8 cellular contexts compared by ENCODE assay signal in the genomic region with DNA sequence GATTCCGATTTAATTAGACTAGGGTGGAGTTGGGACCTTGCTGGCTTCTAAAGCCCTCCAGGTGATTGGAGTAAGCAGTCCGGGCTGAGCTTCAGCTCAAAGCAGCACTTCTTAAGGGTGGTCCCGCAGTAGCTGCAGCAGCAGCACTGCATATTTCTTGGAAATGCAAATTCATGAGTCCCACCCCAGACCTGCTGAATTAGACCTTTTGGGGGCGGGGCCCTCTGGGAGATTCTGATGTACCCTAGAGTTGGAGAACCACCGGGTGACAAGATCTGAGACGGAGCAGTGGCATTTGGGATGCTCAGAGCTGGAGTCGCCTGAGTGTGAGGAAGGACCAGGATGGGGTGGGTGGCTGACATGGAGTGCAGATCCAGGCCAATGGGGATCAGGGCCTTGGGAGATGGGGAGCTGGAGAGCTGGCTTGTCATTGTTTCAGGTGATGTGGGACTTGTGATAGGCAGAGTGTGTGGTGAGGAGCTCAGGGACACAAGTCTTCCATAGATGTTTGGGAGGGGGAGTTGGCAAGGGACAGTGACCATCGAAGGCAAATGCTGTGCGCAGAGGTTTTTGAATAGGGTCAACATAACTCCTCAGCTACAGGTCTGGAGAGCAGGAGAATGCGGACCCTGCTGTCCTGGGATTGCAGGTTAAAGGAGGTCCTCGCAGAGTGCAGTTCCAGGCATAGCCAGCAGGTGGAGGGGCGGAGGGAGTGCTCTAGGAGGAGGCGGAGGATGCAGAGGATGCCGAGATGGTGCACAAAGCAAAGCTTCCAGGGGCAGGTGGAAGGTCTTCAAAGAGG.
DNase-seq lines count a peak whose midpoint lies in the region; ATAC-seq, FAIRE-seq and TF ChIP-seq lines count a peak whose summit lies in the region.

No MANE protein-coding gene starts in this region.

- no peak overlapping the region for H3K27ac ChIP-seq in kidney (ENCODE audit: low read depth in 2 of 2, low read length in 2 of 2)

- no peak overlapping the region for H3K4me3 ChIP-seq in kidney (ENCODE audit: low read length in 2 of 2)

- H3K36me3 ChIP-seq in kidney (ENCODE audit: control insufficient read depth in 1 of 2, insufficient read depth in 2 of 2, low read length in 2 of 2), result no peaks in the 10 kb centered on the region

- H3K36me3 Mint-ChIP-seq in MCF 10A (ENCODE audit: insufficient read depth, unreplicated experiment), result no peaks in the 10 kb centered on the region

- H3K9ac ChIP-seq in kidney (ENCODE audit: low read length in 2 of 2), result no peak overlapping the region

- ATAC-seq in GM21381 (IDR thresholded peaks at IDR 0.05; ENCODE audit: unreplicated experiment), result peak; percentile 77

- DNase-seq in DMS 273 treated with DMSO at 0.1 percent for 48 hours (lab: John Stamatoyannopoulos, UW) (peak; percentile 10), Kasumi-1 (lab: John Stamatoyannopoulos, UW) (peak; percentile 45 to 61), T-helper 9 cell (peak; percentile 43), MCF 10A (ENCODE audit: unreplicated experiment) (peak; percentile 64), kidney (peak; percentile 77), cerebellar nuclear complex (lab: John Stamatoyannopoulos, UW) (no peak)
- peak; percentile 10 to 65 (median 22) for DNase-seq in stimulated activated CD4-positive, alpha-beta T cell treated with anti-CD3 and anti-CD28 coated beads, TNF-alpha, amount 100 ng/mL, for 24 hours (ENCODE audit: low read depth in 3 of 3)

- no peak for FAIRE-seq in kidney (lab: Jason Lieb, UNC)

- POLR2A ChIA-PET in MCF 10A (lab: Yijun Ruan, JAX), result interaction anchor here (0.7 kb wide), 1 partner anchor 137 kb away, joined by 3 read pairs; no protein-coding TSS in a partner anchor

- peaks cover 5% of the 10 kb centered on the region for H3K4me1 Mint-ChIP-seq in MCF 10A (ENCODE audit: insufficient read depth, unreplicated experiment)

- CTCF ChIA-PET in MCF 10A (lab: Yijun Ruan, JAX), result interaction anchor here (0.6 to 4.2 kb wide), 31 partner anchors 8 to 1335 kb away, joined by 3 to 24 read pairs (median 4); no protein-coding TSS in a partner anchor

- TF ChIP-seq CTCF in MCF 10A (IDR thresholded peaks at IDR 0.05; ENCODE audit: unreplicated experiment) (peak; percentile 76), kidney (IDR thresholded peaks at IDR 0.05; ENCODE audit: borderline replicate concordance, extremely low read depth, insufficient read depth) (peak; percentile 81)

- intact Hi-C loops in MCF 10A (cut with micrococcal nuclease), result loop anchor here (5.0 kb wide), 1 partner anchor 509 kb away; no protein-coding TSS in a partner anchor
- intact Hi-C loops in kidney (cut with DNase I), result no loop called here

- no peak overlapping the region for H3K27ac Mint-ChIP-seq in MCF 10A (ENCODE audit: low read depth, unreplicated experiment)

- no peaks in the 10 kb centered on the region for H3K4me1 ChIP-seq in kidney (ENCODE audit: control insufficient read depth in 1 of 2, insufficient read depth in 1 of 2, low read depth in 1 of 2, low read length in 2 of 2)

- BruUV-seq in MCF 10A (replicated peaks; lab: Mats Ljungman, UMichigan), result no TSS peak

- H3K4me3 Mint-ChIP-seq in MCF 10A (ENCODE audit: unreplicated experiment), result no peak overlapping the region

- H3K9me3 ChIP-seq in kidney (ENCODE audit: control insufficient read depth in 1 of 2, low read length in 2 of 2), result no peaks in the 10 kb centered on the region

- H3K27me3 Mint-ChIP-seq in MCF 10A (ENCODE audit: insufficient read depth, unreplicated experiment), result peaks cover 45% of the 10 kb centered on the region

- no peaks in the 10 kb centered on the region for H3K9me3 Mint-ChIP-seq in MCF 10A (ENCODE audit: unreplicated experiment)

Comparison
In these comparisons a context has a peak if more than half of its experiments do, and no peak if none do; other contexts are left out.
1. DNase-seq: peak in DMS 273 treated with DMSO at 0.1 percent for 48 hours (single experiment), Kasumi-1 (2 of 2), T-helper 9 cell (single experiment), MCF 10A (single experiment), kidney (single experiment) and stimulated activated CD4-positive, alpha-beta T cell treated with anti-CD3 and anti-CD28 coated beads, TNF-alpha, amount 100 ng/mL, for 24 hours (3 of 3); none in cerebellar nuclear complex (0 of 2).